ENCODE assay signal across 24 cellular contexts in the genomic region with DNA sequence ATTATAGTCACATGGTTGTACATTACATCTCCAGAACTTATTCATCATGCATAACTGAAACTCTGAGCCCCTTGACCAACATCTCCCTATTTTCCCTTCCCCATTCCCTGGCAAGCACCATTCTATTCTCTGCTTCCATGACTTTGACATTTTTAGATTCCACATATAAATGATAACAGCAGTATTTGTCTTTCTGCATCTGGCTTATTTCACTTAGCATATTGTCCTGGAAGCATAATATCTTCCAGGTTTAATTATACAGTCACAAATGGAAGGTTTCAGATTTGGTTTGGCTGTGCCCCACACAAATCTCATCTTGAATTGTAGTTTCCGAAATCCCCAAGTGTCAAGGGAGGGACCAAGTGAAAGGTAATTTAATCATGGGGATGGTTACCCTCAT.
DNase-seq lines count a peak whose midpoint lies in the region; ATAC-seq and TF ChIP-seq lines count a peak whose summit lies in the region.
"Had no signal": no experiment of that assay in that cellular context is flagged by ENCODE, and none has a peak within 500 bp of the region (broad histone marks: within the 10 kb centered on the region; RNA-seq: fewer than 3 reads in every experiment).

No MANE protein-coding gene starts in this region.

- no peak overlapping the region for H3K4me3 Mint-ChIP-seq in nephron
- H3K4me3 Mint-ChIP-seq: CD14-positive monocyte; CD4-positive, alpha-beta memory T cell; CD4-positive, CD25-positive, alpha-beta regulatory T cell had no signal

- no peaks in the 10 kb centered on the region for H3K9me3 ChIP-seq in right atrium auricular region
- no peaks in the 10 kb centered on the region for H3K9me3 ChIP-seq in left ventricle myocardium inferior (replicated peaks)
- H3K9me3 ChIP-seq: BE2C, BLaER1 had no signal

- H3K4me3 ChIP-seq in right atrium auricular region (no peak overlapping the region), left ventricle myocardium inferior (no peak overlapping the region)
- H3K4me3 ChIP-seq: BLaER1, GM12878 had no signal

- peaks cover 12% of the 10 kb centered on the region for H3K4me1 Mint-ChIP-seq in nephron
- H3K4me1 Mint-ChIP-seq: CD14-positive monocyte; CD4-positive, alpha-beta memory T cell; CD4-positive, CD25-positive, alpha-beta regulatory T cell; CD8-positive, alpha-beta memory T cell had no signal

- H3K9me3 Mint-ChIP-seq in nephron = peaks cover 9% of the 10 kb centered on the region
- H3K9me3 Mint-ChIP-seq: CD4-positive, CD25-positive, alpha-beta regulatory T cell had no signal

- no peak for TF ChIP-seq CTCF in right atrium auricular region (IDR thresholded peaks at IDR 0.05)
- no peak for TF ChIP-seq CTCF in left ventricle myocardium inferior (IDR thresholded peaks at IDR 0.05; ENCODE audit: borderline replicate concordance)
- TF ChIP-seq CTCF in nephron (IDR thresholded peaks at IDR 0.05; ENCODE audit: unreplicated experiment in 3 of 3) = no peak

- H3K36me3 ChIP-seq in right atrium auricular region = no peaks in the 10 kb centered on the region
- no peaks in the 10 kb centered on the region for H3K36me3 ChIP-seq in left ventricle myocardium inferior
- H3K36me3 ChIP-seq: BE2C, BLaER1 had no signal

- H3K36me3 Mint-ChIP-seq in nephron (ENCODE audit: low read depth) = no peaks in the 10 kb centered on the region
- H3K36me3 Mint-ChIP-seq: CD14-positive monocyte; CD4-positive, alpha-beta memory T cell; CD4-positive, CD25-positive, alpha-beta regulatory T cell; CD8-positive, alpha-beta memory T cell had no signal

- H3K4me1 ChIP-seq in right atrium auricular region (peaks cover 0 to 6% of the 10 kb centered on the region in 2 donors), left ventricle myocardium inferior (peaks cover 10% of the 10 kb centered on the region)
- H3K4me1 ChIP-seq: BE2C, BLaER1 had no signal

- ATAC-seq in Right ventricle myocardium superior (ENCODE audit: poor library complexity) (peak; percentile 52), left cardiac atrium (no peak)
- ATAC-seq: GM12878 had no signal

- intact Hi-C loops in Right ventricle myocardium superior (cut with DNase I) = no loop called here
- intact Hi-C loops in left ventricle myocardium inferior (cut with micrococcal nuclease) = no loop called here
- intact Hi-C loops in left cardiac atrium (cut with DNase I) = no loop called here

- no peak for DNase-seq in Right ventricle myocardium superior
- no peak for DNase-seq in right atrium auricular region (ENCODE audit: low spot score)
- no peak for DNase-seq in left ventricle myocardium inferior
- no peak for DNase-seq in left cardiac atrium
- DNase-seq in RPMI8226 = no peak
- DNase-seq: 8988T; ACHN; BE2C; C1 segment of cervical spinal cord; CD4-positive, alpha-beta memory T cell; CD4-positive, CD25-positive, alpha-beta regulatory T cell; CD8-positive, alpha-beta memory T cell; COR-L47; DMS 273 treated with DMSO at 0.1 percent for 48 hours; DMS153; DMS53; DMS79; DND-41; EL; GDM1 had no signal

- no peaks in the 10 kb centered on the region for H3K27me3 ChIP-seq in right atrium auricular region
- no peaks in the 10 kb centered on the region for H3K27me3 ChIP-seq in left ventricle myocardium inferior (ENCODE audit: low read depth)
- H3K27me3 ChIP-seq: BE2C, BLaER1 had no signal

- H3K27me3 Mint-ChIP-seq in nephron (ENCODE audit: low read depth) = no peaks in the 10 kb centered on the region
- H3K27me3 Mint-ChIP-seq: CD4-positive, alpha-beta memory T cell; CD4-positive, CD25-positive, alpha-beta regulatory T cell; CD8-positive, alpha-beta memory T cell had no signal

- H3K27ac ChIP-seq in right atrium auricular region (no peak overlapping the region), left ventricle myocardium inferior (replicated peaks) (peak overlapping the region; percentile 53)
- H3K27ac ChIP-seq: BLaER1 had no signal

- H3K27ac Mint-ChIP-seq in nephron = peak overlapping the region in 2 of 3 experiments; percentile 21 to 72
- H3K27ac Mint-ChIP-seq: CD14-positive monocyte; CD4-positive, alpha-beta memory T cell; CD4-positive, CD25-positive, alpha-beta regulatory T cell; CD8-positive, alpha-beta memory T cell had no signal
